In genomic region chr13:47241446-47241845, GRCh38 we compare ENCODE assay signal across 1 cellular context.
TF ChIP-seq lines count a peak whose summit lies in the region.

No MANE protein-coding gene starts in this region.

TF ChIP-seq in GM23338, 12 proteins besides CTCF, POLR2A, EP300 and RAD21 (continued from another document):
- no peak for TF ChIP-seq ZNF462 (CRISPR knock-in tag; IDR thresholded peaks at IDR 0.05)
- no peak for TF ChIP-seq ETS1 (IDR thresholded peaks at IDR 0.05)
- no peak for TF ChIP-seq POLR2AphosphoS5 (IDR thresholded peaks at IDR 0.05; ENCODE audit: low read depth)
- no peak for TF ChIP-seq NANOG (IDR thresholded peaks at IDR 0.05; ENCODE audit: borderline replicate concordance)
- TF ChIP-seq REST (IDR thresholded peaks at IDR 0.05; ENCODE audit: unreplicated experiment) = no peak
- no peak for TF ChIP-seq EZH2 (IDR thresholded peaks at IDR 0.05; ENCODE audit: low read depth, unreplicated experiment)
